8 cellular contexts compared by ENCODE assay signal in genomic region chr15:67915374-67916050, GRCh38.
A peak's percentile ranks its signal among the peaks of the same experiment; 100 is the strongest.
DNase-seq lines count a peak whose midpoint lies in the region; ATAC-seq lines count a peak whose summit lies in the region.

No MANE protein-coding gene starts in this region.

- no peak for ATAC-seq in HG03280 (IDR thresholded peaks at IDR 0.05; ENCODE audit: unreplicated experiment)

- DNase-seq in NCI-H1105 treated with DMSO at 0.1 percent for 48 hours (lab: John Stamatoyannopoulos, UW) (peak; percentile 91), anterior cingulate cortex (lab: John Stamatoyannopoulos, UW) (peak in 38 of 58 donors; percentile 4 to 79 (median 21)), kidney glomerular epithelial cell (lab: John Stamatoyannopoulos, UW) (peak; percentile 72), stromal cell of bone marrow (ENCODE audit: low read depth) (peak; percentile 18), EL (no peak)
- no peak for DNase-seq in NK-92 treated with Interleukin-12 subunit alpha and Interleukin-12 subunit beta, amount 100 ng/mL, for 24 hours (lab: John Stamatoyannopoulos, UW)
- DNase-seq in stimulated activated CD4-positive, alpha-beta T cell treated with anti-CD3 and anti-CD28 coated beads, Interleukin-15, amount 100 ng/mL, for 24 hours, result no peak

Comparison
In these comparisons a context has a peak if more than half of its experiments do, and no peak if none do; other contexts are left out.
1. DNase-seq: peak in NCI-H1105 treated with DMSO at 0.1 percent for 48 hours (single experiment), anterior cingulate cortex (38 of 58), kidney glomerular epithelial cell (single experiment) and stromal cell of bone marrow (single experiment); none in NK-92 treated with Interleukin-12 subunit alpha and Interleukin-12 subunit beta, amount 100 ng/mL, for 24 hours (single experiment), stimulated activated CD4-positive, alpha-beta T cell treated with anti-CD3 and anti-CD28 coated beads, Interleukin-15, amount 100 ng/mL, for 24 hours (single experiment) and EL (single experiment).